In genomic region chr6:52423971-52424381, GRCh38 we compare ENCODE assay signal across 11 cellular contexts. TPM values are rescaled to one million over a fixed set of nuclear protein-coding genes. Genes with fewer than 3 reads are reported as not detected.
DNase-seq lines count a peak whose midpoint lies in the region; ATAC-seq and TF ChIP-seq lines count a peak whose summit lies in the region.
"Had no signal": no experiment of that assay in that cellular context is flagged by ENCODE, and none has a peak within 500 bp of the region (broad histone marks: within the 10 kb centered on the region; RNA-seq: fewer than 3 reads in every experiment).

No MANE protein-coding gene starts in this region.

- H3K27ac Mint-ChIP-seq in WTC11: no peak overlapping the region
- H3K27ac Mint-ChIP-seq: activated T-cell treated with anti-CD3 and anti-CD28 coated beads, Interleukin-2, amount 50 U/mL, for 72 hours had no signal

- H3K36me3 ChIP-seq in tibial nerve: no peaks in the 10 kb centered on the region

- H3K4me1 ChIP-seq in tibial nerve: peaks cover 0 to 59% (median 17%) of the 10 kb centered on the region in 4 donors

- no peaks in the 10 kb centered on the region for H3K9me3 Mint-ChIP-seq in WTC11
- H3K9me3 Mint-ChIP-seq: activated T-cell treated with anti-CD3 and anti-CD28 coated beads, Interleukin-2, amount 50 U/mL, for 72 hours had no signal

- ATAC-seq in GM19452 (IDR thresholded peaks at IDR 0.05; ENCODE audit: unreplicated experiment): no peak
- ATAC-seq in WTC11: no peak
- ATAC-seq: activated T-cell treated with anti-CD3 and anti-CD28 coated beads, Interleukin-2, amount 50 U/mL, for 72 hours had no signal

- H3K4me3 Mint-ChIP-seq in WTC11: no peak overlapping the region
- H3K4me3 Mint-ChIP-seq: activated T-cell treated with anti-CD3 and anti-CD28 coated beads, Interleukin-2, amount 50 U/mL, for 72 hours had no signal

- intact Hi-C loops in dorsolateral prefrontal cortex (cut with DNase I): loop anchor here in 1 of 2 donors (10.0 kb wide), 1 partner anchor 81 kb away; no protein-coding TSS in a partner anchor

- no peaks in the 10 kb centered on the region for H3K27me3 Mint-ChIP-seq in WTC11 (ENCODE audit: low read depth)

- CTCF ChIA-PET in WTC11 (lab: Charles Lee): interaction anchor here (0.7 to 1.3 kb wide), 3 partner anchors 9 to 166 kb away, joined by 3 to 4 read pairs (median 4); no protein-coding TSS in a partner anchor

- TF ChIP-seq POLR2A in tibial nerve (IDR thresholded peaks at IDR 0.05): no peak

- H3K27me3 ChIP-seq in tibial nerve (no peaks in the 10 kb centered on the region), dorsolateral prefrontal cortex (no peaks in the 10 kb centered on the region)

- peaks cover 13% of the 10 kb centered on the region for H3K4me1 Mint-ChIP-seq in WTC11

- WGBS in tibial nerve, 2 donors: 20% methylated on average over 8 of the region's 8 CpGs

- DNase-seq in HS-27A (ENCODE audit: low read depth) (peak; percentile 98), astrocyte of the spinal cord (ENCODE audit: low read depth, low spot score) (peak; percentile 92), hepatic stellate cell (ENCODE audit: low spot score) (peak; percentile 60), tibial nerve (ENCODE audit: low spot score in 2 of 2) (peak in 1 of 2 donors; percentile 20), WTC11 (ENCODE audit: low spot score) (no peak), NCI-H82 treated with DMSO at 0.1 percent for 48 hours (lab: John Stamatoyannopoulos, UW; ENCODE audit: unreplicated experiment) (no peak), dorsolateral prefrontal cortex (no peak)
- DNase-seq: activated T-cell treated with anti-CD3 and anti-CD28 coated beads, Interleukin-2, amount 50 U/mL, for 72 hours; erythroblast; SHP77 treated with DMSO at 0.1 percent for 48 hours had no signal

- H3K27ac ChIP-seq in tibial nerve: peak overlapping the region; percentile 44 to 91 (median 67)
- H3K27ac ChIP-seq in dorsolateral prefrontal cortex: no peak overlapping the region

- peak in 1 of 2 donors; percentile 48 for TF ChIP-seq EP300 in tibial nerve (IDR thresholded peaks at IDR 0.05)

- H3K4me3 ChIP-seq in astrocyte of the spinal cord (ENCODE audit: low read depth, low read length) (no peak overlapping the region), tibial nerve (peak overlapping the region in 2 of 4 donors; percentile 6), dorsolateral prefrontal cortex (no peak overlapping the region)

- in situ Hi-C loops in astrocyte of the spinal cord (cut with HindIII; ENCODE audit: low sequenced_read_pairs): no loop called here

- H3K9me3 ChIP-seq in tibial nerve: no peaks in the 10 kb centered on the region

- POLR2A ChIA-PET in WTC11 (lab: Charles Lee): interaction anchor here (0.7 kb wide), 1 partner anchor 140 kb away, joined by 3 read pairs; no protein-coding TSS in a partner anchor

- TF ChIP-seq CTCF in astrocyte of the spinal cord (IDR thresholded peaks at IDR 0.05; ENCODE audit: low read depth, low read length) (no peak), tibial nerve (IDR thresholded peaks at IDR 0.05) (no peak), WTC11 (IDR thresholded peaks at IDR 0.05) (no peak), dorsolateral prefrontal cortex (IDR thresholded peaks at IDR 0.05 in 54 of 56, conservative IDR thresholded peaks at IDR 0.05 in 2 of 56; ENCODE audit: low read depth in 1 of 56, partially characterized antibody in 56 of 56) (no peak)

- no peaks in the 10 kb centered on the region for H3K36me3 Mint-ChIP-seq in WTC11

TF ChIP-seq in WTC11, 78 proteins besides CTCF, POLR2A, EP300 and RAD21 (continues in another document):
- TF ChIP-seq, protein P1, sequence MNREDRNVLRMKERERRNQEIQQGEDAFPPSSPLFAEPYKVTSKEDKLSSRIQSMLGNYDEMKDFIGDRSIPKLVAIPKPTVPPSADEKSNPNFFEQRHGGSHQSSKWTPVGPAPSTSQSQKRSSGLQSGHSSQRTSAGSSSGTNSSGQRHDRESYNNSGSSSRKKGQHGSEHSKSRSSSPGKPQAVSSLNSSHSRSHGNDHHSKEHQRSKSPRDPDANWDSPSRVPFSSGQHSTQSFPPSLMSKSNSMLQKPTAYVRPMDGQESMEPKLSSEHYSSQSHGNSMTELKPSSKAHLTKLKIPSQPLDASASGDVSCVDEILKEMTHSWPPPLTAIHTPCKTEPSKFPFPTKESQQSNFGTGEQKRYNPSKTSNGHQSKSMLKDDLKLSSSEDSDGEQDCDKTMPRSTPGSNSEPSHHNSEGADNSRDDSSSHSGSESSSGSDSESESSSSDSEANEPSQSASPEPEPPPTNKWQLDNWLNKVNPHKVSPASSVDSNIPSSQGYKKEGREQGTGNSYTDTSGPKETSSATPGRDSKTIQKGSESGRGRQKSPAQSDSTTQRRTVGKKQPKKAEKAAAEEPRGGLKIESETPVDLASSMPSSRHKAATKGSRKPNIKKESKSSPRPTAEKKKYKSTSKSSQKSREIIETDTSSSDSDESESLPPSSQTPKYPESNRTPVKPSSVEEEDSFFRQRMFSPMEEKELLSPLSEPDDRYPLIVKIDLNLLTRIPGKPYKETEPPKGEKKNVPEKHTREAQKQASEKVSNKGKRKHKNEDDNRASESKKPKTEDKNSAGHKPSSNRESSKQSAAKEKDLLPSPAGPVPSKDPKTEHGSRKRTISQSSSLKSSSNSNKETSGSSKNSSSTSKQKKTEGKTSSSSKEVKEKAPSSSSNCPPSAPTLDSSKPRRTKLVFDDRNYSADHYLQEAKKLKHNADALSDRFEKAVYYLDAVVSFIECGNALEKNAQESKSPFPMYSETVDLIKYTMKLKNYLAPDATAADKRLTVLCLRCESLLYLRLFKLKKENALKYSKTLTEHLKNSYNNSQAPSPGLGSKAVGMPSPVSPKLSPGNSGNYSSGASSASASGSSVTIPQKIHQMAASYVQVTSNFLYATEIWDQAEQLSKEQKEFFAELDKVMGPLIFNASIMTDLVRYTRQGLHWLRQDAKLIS (CRISPR knock-in tag; IDR thresholded peaks at IDR 0.05; ENCODE audit: borderline replicate concordance): no peak
- TF ChIP-seq NFE2L1 (CRISPR knock-in tag; IDR thresholded peaks at IDR 0.05) (no peak), FOXP1 (CRISPR knock-in tag; IDR thresholded peaks at IDR 0.05; ENCODE audit: borderline replicate concordance) (no peak), NR3C1 (CRISPR knock-in tag; conservative IDR thresholded peaks at IDR 0.05; ENCODE audit: low read depth) (no peak), ZNF416 (CRISPR knock-in tag; IDR thresholded peaks at IDR 0.05) (no peak), ETV6 (CRISPR knock-in tag; IDR thresholded peaks at IDR 0.05) (no peak), CBFB (CRISPR knock-in tag; IDR thresholded peaks at IDR 0.05; ENCODE audit: low read depth) (no peak), ZNF425 (CRISPR knock-in tag; conservative IDR thresholded peaks at IDR 0.05) (no peak), ZNF263 (CRISPR knock-in tag; IDR thresholded peaks at IDR 0.05; ENCODE audit: low read depth) (no peak)
- TF ChIP-seq, protein P2, sequence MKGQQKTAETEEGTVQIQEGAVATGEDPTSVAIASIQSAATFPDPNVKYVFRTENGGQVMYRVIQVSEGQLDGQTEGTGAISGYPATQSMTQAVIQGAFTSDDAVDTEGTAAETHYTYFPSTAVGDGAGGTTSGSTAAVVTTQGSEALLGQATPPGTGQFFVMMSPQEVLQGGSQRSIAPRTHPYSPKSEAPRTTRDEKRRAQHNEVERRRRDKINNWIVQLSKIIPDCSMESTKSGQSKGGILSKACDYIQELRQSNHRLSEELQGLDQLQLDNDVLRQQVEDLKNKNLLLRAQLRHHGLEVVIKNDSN (CRISPR knock-in tag; IDR thresholded peaks at IDR 0.05): no peak
- TF ChIP-seq, protein P3, sequence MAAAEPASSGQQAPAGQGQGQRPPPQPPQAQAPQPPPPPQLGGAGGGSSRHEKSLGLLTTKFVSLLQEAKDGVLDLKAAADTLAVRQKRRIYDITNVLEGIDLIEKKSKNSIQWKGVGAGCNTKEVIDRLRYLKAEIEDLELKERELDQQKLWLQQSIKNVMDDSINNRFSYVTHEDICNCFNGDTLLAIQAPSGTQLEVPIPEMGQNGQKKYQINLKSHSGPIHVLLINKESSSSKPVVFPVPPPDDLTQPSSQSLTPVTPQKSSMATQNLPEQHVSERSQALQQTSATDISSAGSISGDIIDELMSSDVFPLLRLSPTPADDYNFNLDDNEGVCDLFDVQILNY (CRISPR knock-in tag; IDR thresholded peaks at IDR 0.05): no peak
- TF ChIP-seq, protein P4, sequence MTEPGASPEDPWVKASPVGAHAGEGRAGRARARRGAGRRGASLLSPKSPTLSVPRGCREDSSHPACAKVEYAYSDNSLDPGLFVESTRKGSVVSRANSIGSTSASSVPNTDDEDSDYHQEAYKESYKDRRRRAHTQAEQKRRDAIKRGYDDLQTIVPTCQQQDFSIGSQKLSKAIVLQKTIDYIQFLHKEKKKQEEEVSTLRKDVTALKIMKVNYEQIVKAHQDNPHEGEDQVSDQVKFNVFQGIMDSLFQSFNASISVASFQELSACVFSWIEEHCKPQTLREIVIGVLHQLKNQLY (CRISPR knock-in tag; IDR thresholded peaks at IDR 0.05): no peak

RNA-seq across cellular contexts. Expression of gene EFHC1, which starts 3.8 kb away (rescaled TPM):
- total RNA-seq in tibial nerve: 10 to 100 TPM; 30.6 to 45.6 (median 37.7) TPM
- 13.4 to 19.2 TPM (median 15.5 TPM) in 3 replicates for total RNA-seq in WTC11 (2021)
- 10 to 100 TPM; 18.1 to 39.8 (median 27.3) TPM for total RNA-seq in dorsolateral prefrontal cortex

Comparison
In these comparisons a context has a peak if more than half of its experiments do, and no peak if none do; other contexts are left out.
1. DNase-seq: peak in HS-27A (single experiment), astrocyte of the spinal cord (single experiment) and hepatic stellate cell (single experiment); none in WTC11 (single experiment), NCI-H82 treated with DMSO at 0.1 percent for 48 hours (single experiment) and dorsolateral prefrontal cortex (0 of 10).
2. H3K27ac ChIP-seq: peak in tibial nerve (4 of 4); none in dorsolateral prefrontal cortex (0 of 59).